Comparison of ENCODE assay signal across 16 cellular contexts in the genomic region with DNA sequence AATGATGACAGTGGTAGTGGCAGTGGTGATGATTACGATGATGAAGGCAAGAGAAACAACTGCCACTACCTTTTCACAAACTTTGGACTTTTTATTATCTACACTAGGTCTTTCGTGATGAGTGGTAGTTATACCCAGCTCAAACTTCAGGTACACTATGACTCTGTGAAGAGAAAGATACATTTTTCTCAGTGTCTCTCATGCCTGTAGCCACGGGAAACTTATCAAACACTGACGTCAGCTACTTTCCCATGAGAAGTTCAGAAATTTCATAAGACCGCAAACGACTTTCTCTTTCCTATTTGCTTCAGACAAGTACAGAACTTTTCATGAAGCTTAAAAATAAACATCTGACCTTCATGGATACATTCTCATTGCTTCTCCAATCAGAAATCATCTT. TPM values are rescaled to one million over a fixed set of nuclear protein-coding genes. Genes with fewer than 3 reads are reported as not detected.
DNase-seq lines count a peak whose midpoint lies in the region; ATAC-seq and TF ChIP-seq lines count a peak whose summit lies in the region.
"Had no signal": no experiment of that assay in that cellular context is flagged by ENCODE, and none has a peak within 500 bp of the region (broad histone marks: within the 10 kb centered on the region; RNA-seq: fewer than 3 reads in every experiment).

No MANE protein-coding gene starts in this region.

- H4K20me1 ChIP-seq in osteoblast (ENCODE audit: insufficient read depth, low read length): peaks cover 27% of the 10 kb centered on the region

- H3K79me2 ChIP-seq in osteoblast (ENCODE audit: insufficient read depth, low read length): peaks cover 99% of the 10 kb centered on the region

- H3K36me3 ChIP-seq in osteoblast (ENCODE audit: insufficient read depth, low read length) (peaks cover 72% of the 10 kb centered on the region), transverse colon (no peaks in the 10 kb centered on the region)
- H3K36me3 ChIP-seq: WERI-Rb-1 had no signal

- CTCF ChIA-PET in activated CD4-positive, alpha-beta T cell treated with anti-CD3 and anti-CD28 coated beads for 36 hours (lab: Charles Lee): interaction anchor here (0.7 to 1.2 kb wide), 2 partner anchors 17 to 110 kb away, joined by 3 to 4 read pairs; no protein-coding TSS in a partner anchor

- no peaks in the 10 kb centered on the region for H3K9me3 ChIP-seq in osteoblast (ENCODE audit: low read depth, low read length)
- no peaks in the 10 kb centered on the region for H3K9me3 ChIP-seq in transverse colon

- peak overlapping the region; percentile 16 for H3K4me3 ChIP-seq in fibroblast of pulmonary artery (replicated peaks; ENCODE audit: low read depth, low read length)
- H3K4me3 ChIP-seq in osteoblast (ENCODE audit: insufficient read depth, low read length): no peak overlapping the region
- H3K4me3 ChIP-seq in transverse colon: no peak overlapping the region

- intact Hi-C loops in activated CD4-positive, alpha-beta T cell treated with anti-CD3 and anti-CD28 coated beads for 36 hours (cut with DNase I, micrococcal nuclease): no loop called here
- intact Hi-C loops in transverse colon (cut with DNase I; ENCODE audit: low total_unique reads): no loop called here

- H3K4me1 Mint-ChIP-seq in activated CD4-positive, alpha-beta T cell treated with anti-CD3 and anti-CD28 coated beads for 36 hours: peaks cover 3% of the 10 kb centered on the region

- TF ChIP-seq POLR2A in transverse colon (IDR thresholded peaks at IDR 0.05): no peak

- peak; percentile 68 for ATAC-seq in activated CD4-positive, alpha-beta T cell treated with anti-CD3 and anti-CD28 coated beads for 36 hours
- ATAC-seq in HG03460 (IDR thresholded peaks at IDR 0.05; ENCODE audit: unreplicated experiment): no peak
- ATAC-seq: activated naive CD4-positive, alpha-beta T cell treated with anti-CD3 and anti-CD28 coated beads, Interleukin-2, amount 50 U/mL, for 72 hours; CD8-positive, alpha-beta T cell had no signal

- no peak overlapping the region for H3K4me3 Mint-ChIP-seq in activated CD4-positive, alpha-beta T cell treated with anti-CD3 and anti-CD28 coated beads for 36 hours
- H3K4me3 Mint-ChIP-seq: CD8-positive, alpha-beta T cell; stimulated activated naive CD8-positive, alpha-beta T cell treated with anti-CD3 and anti-CD28 coated beads, Interleukin-15, Interleukin-2, amounts not matched to agents 100 ng/mL and 50 ng/mL, for 24 hours had no signal

- H3K36me3 Mint-ChIP-seq in activated CD4-positive, alpha-beta T cell treated with anti-CD3 and anti-CD28 coated beads for 36 hours (ENCODE audit: low read depth): peaks cover 5% of the 10 kb centered on the region
- H3K36me3 Mint-ChIP-seq: activated naive CD4-positive, alpha-beta T cell treated with anti-CD3 and anti-CD28 coated beads, Interleukin-2, amount 50 U/mL, for 72 hours; CD8-positive, alpha-beta T cell had no signal

- H3K27ac ChIP-seq in osteoblast (ENCODE audit: low read depth, low read length) (peak overlapping the region; percentile 94), transverse colon (peak overlapping the region; percentile 73 to 85 (median 82))
- H3K27ac ChIP-seq: 22Rv1, WERI-Rb-1 had no signal

- no peak for TF ChIP-seq EP300 in transverse colon (IDR thresholded peaks at IDR 0.05; ENCODE audit: low read depth)

- no peak overlapping the region for H3K4me2 ChIP-seq in osteoblast (ENCODE audit: insufficient read depth, low read length)

- no peak for TF ChIP-seq CTCF in fibroblast of pulmonary artery (IDR thresholded peaks at IDR 0.05; ENCODE audit: low read length, missing control alignments)
- no peak for TF ChIP-seq CTCF in osteoblast (IDR thresholded peaks at IDR 0.05; ENCODE audit: extremely low read depth, low read depth, low read length)
- no peak for TF ChIP-seq CTCF in transverse colon (IDR thresholded peaks at IDR 0.05)

- H3K9me3 Mint-ChIP-seq in activated CD4-positive, alpha-beta T cell treated with anti-CD3 and anti-CD28 coated beads for 36 hours (ENCODE audit: low read depth): no peaks in the 10 kb centered on the region
- H3K9me3 Mint-ChIP-seq: activated naive CD4-positive, alpha-beta T cell treated with anti-CD3 and anti-CD28 coated beads, Interleukin-2, amount 50 U/mL, for 72 hours; CD8-positive, alpha-beta T cell; stimulated activated naive CD8-positive, alpha-beta T cell treated with anti-CD3 and anti-CD28 coated beads, Interleukin-15, Interleukin-2, amounts not matched to agents 100 ng/mL and 50 ng/mL, for 24 hours had no signal

- H3K27me3 ChIP-seq in osteoblast (ENCODE audit: insufficient read depth, low read length) (no peaks in the 10 kb centered on the region), transverse colon (no peaks in the 10 kb centered on the region)

- DNase-seq in activated CD4-positive, alpha-beta T cell treated with anti-CD3 and anti-CD28 coated beads for 36 hours: no peak
- DNase-seq in activated CD4-positive, alpha-beta T cell treated with anti-CD3 and anti-CD28 coated beads, Interleukin-2, amount 50 U/mL, for 48 hours: no peak
- DNase-seq in fibroblast of pulmonary artery (ENCODE audit: low read depth) (peak; percentile 98), osteoblast (ENCODE audit: insufficient read length, low spot score, missing footprints) (peak; percentile 23), transverse colon (no peak), Ammon's horn (ENCODE audit: low spot score) (no peak), NCI-H1694 (lab: John Stamatoyannopoulos, UW) (no peak)
- DNase-seq: CD8-positive, alpha-beta T cell; dermis blood vessel endothelial cell; foreskin fibroblast; GDM1; WERI-Rb-1 had no signal

- in situ Hi-C loops in transverse colon (cut with MboI; ENCODE audit: low pct_ligation_motif_present in 1 of 4, low pct_unique_long_range_greater_than_20kb in 1 of 4, low sequenced_read_pairs in 3 of 4): no loop called here

- peaks cover 63% of the 10 kb centered on the region for H3K4me1 ChIP-seq in osteoblast (ENCODE audit: insufficient read depth, low read length)
- peaks cover 3 to 50% (median 14%) of the 10 kb centered on the region in 4 donors for H3K4me1 ChIP-seq in transverse colon

- POLR2A ChIA-PET in activated CD4-positive, alpha-beta T cell treated with anti-CD3 and anti-CD28 coated beads for 36 hours (lab: Charles Lee): no interaction called here

- H2AFZ ChIP-seq in osteoblast (ENCODE audit: low read length): no peak overlapping the region

- no peaks in the 10 kb centered on the region for H3K27me3 Mint-ChIP-seq in activated CD4-positive, alpha-beta T cell treated with anti-CD3 and anti-CD28 coated beads for 36 hours
- H3K27me3 Mint-ChIP-seq: stimulated activated naive CD8-positive, alpha-beta T cell treated with anti-CD3 and anti-CD28 coated beads, Interleukin-15, Interleukin-2, amounts not matched to agents 100 ng/mL and 50 ng/mL, for 24 hours had no signal

- peak overlapping the region; percentile 42 for H3K27ac Mint-ChIP-seq in activated CD4-positive, alpha-beta T cell treated with anti-CD3 and anti-CD28 coated beads for 36 hours
- H3K27ac Mint-ChIP-seq: activated naive CD4-positive, alpha-beta T cell treated with anti-CD3 and anti-CD28 coated beads, Interleukin-2, amount 50 U/mL, for 72 hours; CD8-positive, alpha-beta T cell; stimulated activated naive CD8-positive, alpha-beta T cell treated with anti-CD3 and anti-CD28 coated beads, Interleukin-15, Interleukin-2, amounts not matched to agents 100 ng/mL and 50 ng/mL, for 24 hours had no signal

- 55 to 76% methylated on average over 6 of the region's 6 CpGs for WGBS in transverse colon (ENCODE audit: low coverage in 1 of 2), 2 donors

RNA-seq across cellular contexts. Expression of a gene that starts 57.0 kb away (rescaled TPM):
- total RNA-seq in activated CD4-positive, alpha-beta T cell treated with anti-CD3 and anti-CD28 coated beads for 36 hours: 1 to 10 TPM; 8.5 to 8.7 TPM
- total RNA-seq in osteoblast: 1,075 and 1,123 TPM in 2 replicates
- 100 to 1,000 TPM; 162 to 401 (median 226) TPM for total RNA-seq in transverse colon
- total RNA-seq: CD8-positive, alpha-beta T cell had no signal

Comparison
In these comparisons a context has a peak if more than half of its experiments do, and no peak if none do; other contexts are left out.
1. DNase-seq: peak in fibroblast of pulmonary artery (single experiment) and osteoblast (single experiment); none in activated CD4-positive, alpha-beta T cell treated with anti-CD3 and anti-CD28 coated beads for 36 hours (single experiment), activated CD4-positive, alpha-beta T cell treated with anti-CD3 and anti-CD28 coated beads, Interleukin-2, amount 50 U/mL, for 48 hours (0 of 2), transverse colon (single experiment), Ammon's horn (single experiment) and NCI-H1694 (single experiment).
2. RNA of a gene that starts 57.0 kb away (total RNA-seq): 1,075 to 1,123 TPM in osteoblast and 162 to 401 TPM in transverse colon; 8.5 to 8.7 TPM in activated CD4-positive, alpha-beta T cell treated with anti-CD3 and anti-CD28 coated beads for 36 hours; every median in the first group is over 10 times any median in the second.